In genomic region chr3:52311567-52312119, GRCh38 we compare ENCODE assay signal across 16 cellular contexts. TPM values are rescaled to one million over a fixed set of nuclear protein-coding genes. Genes with fewer than 3 reads are reported as not detected.
DNase-seq lines count a peak whose midpoint lies in the region; ATAC-seq, FAIRE-seq and TF ChIP-seq lines count a peak whose summit lies in the region.
"Had no signal": no experiment of that assay in that cellular context is flagged by ENCODE, and none has a peak within 500 bp of the region (broad histone marks: within the 10 kb centered on the region; RNA-seq: fewer than 3 reads in every experiment).

No MANE protein-coding gene starts in this region.

- H3K79me2 ChIP-seq in HepG2 (ENCODE audit: insufficient read depth, low read length): no peaks in the 10 kb centered on the region

- TF ChIP-seq POLR2A in HepG2 (IDR thresholded peaks at IDR 0.05; ENCODE audit: insufficient read depth in 1 of 2, low read depth in 2 of 2, low read length in 2 of 2) (no peak), right lobe of liver (IDR thresholded peaks at IDR 0.05) (no peak)

- intact Hi-C loops in HepG2 (cut with micrococcal nuclease; ENCODE audit: unreplicated experiment) (no loop called here), right lobe of liver (cut with DNase I) (no loop called here)

- DNase-seq in HepG2 (ENCODE audit: low spot score): no peak
- DNase-seq in right lobe of liver: no peak
- DNase-seq in NCI-H748 treated with DMSO at 0.1 percent for 48 hours (lab: John Stamatoyannopoulos, UW): peak; percentile 87
- DNase-seq in cerebellum (ENCODE audit: low spot score): peak; percentile 53
- DNase-seq in stimulated activated effector memory CD8-positive, alpha-beta T cell treated with anti-CD3 and anti-CD28 coated beads, Interleukin-12 subunit alpha, Interleukin-12 subunit beta, amount 100 ng/mL, for 72 hours (ENCODE audit: low spot score in 2 of 2): no peak
- no peak for DNase-seq in activated CD8-positive, alpha-beta memory T cell treated with anti-CD3 and anti-CD28 coated beads, Interleukin-2, amount 10 ng/mL, durations not matched to agents 7 days and 5 days
- DNase-seq in DMS79 (lab: John Stamatoyannopoulos, UW): no peak
- no peak for DNase-seq in kidney glomerular epithelial cell (lab: John Stamatoyannopoulos, UW)
- DNase-seq: activated naive CD4-positive, alpha-beta T cell treated with anti-CD3 and anti-CD28 coated beads, Interleukin-2, amount 10 ng/mL, durations not matched to agents 7 days and 5 days; body of pancreas; Karpas-422; left cardiac atrium; mucosa of descending colon; NCI-H2029 treated with DMSO at 0.1 percent for 48 hours; stimulated activated CD4-positive, alpha-beta T cell treated with anti-CD3 and anti-CD28 coated beads, Interleukin-12 subunit alpha, Interleukin-12 subunit beta, amount 100 ng/mL, for 4 hours had no signal

- H3K27ac Mint-ChIP-seq in stimulated activated effector memory CD8-positive, alpha-beta T cell treated with anti-CD3 and anti-CD28 coated beads, Interleukin-12 subunit alpha, Interleukin-12 subunit beta, amount 100 ng/mL, for 72 hours: peak overlapping the region; percentile 77
- H3K27ac Mint-ChIP-seq in activated CD8-positive, alpha-beta memory T cell treated with anti-CD3 and anti-CD28 coated beads, Interleukin-2, amount 10 ng/mL, durations not matched to agents 7 days and 5 days: no peak overlapping the region
- H3K27ac Mint-ChIP-seq: activated naive CD4-positive, alpha-beta T cell treated with anti-CD3 and anti-CD28 coated beads, Interleukin-2, amount 10 ng/mL, durations not matched to agents 7 days and 5 days; T-helper 2 cell treated with Interferon-gamma antibody and Interleukin-4, amounts not matched to agents 5 μg/mL and 100 μg/mL, for 36 hours had no signal

- H3K4me1 ChIP-seq in HepG2 (ENCODE audit: insufficient read depth, low read length): peaks cover 49% of the 10 kb centered on the region
- H3K4me1 ChIP-seq in right lobe of liver: no peaks in the 10 kb centered on the region

- peaks cover 82% of the 10 kb centered on the region for H3K4me1 Mint-ChIP-seq in stimulated activated effector memory CD8-positive, alpha-beta T cell treated with anti-CD3 and anti-CD28 coated beads, Interleukin-12 subunit alpha, Interleukin-12 subunit beta, amount 100 ng/mL, for 72 hours
- peaks cover 38% of the 10 kb centered on the region for H3K4me1 Mint-ChIP-seq in activated CD8-positive, alpha-beta memory T cell treated with anti-CD3 and anti-CD28 coated beads, Interleukin-2, amount 10 ng/mL, durations not matched to agents 7 days and 5 days

- no peak for TF ChIP-seq EP300 in HepG2 (IDR thresholded peaks at IDR 0.05; ENCODE audit: low read depth in 2 of 2, low read length in 2 of 2)
- no peak for TF ChIP-seq EP300 in HepG2 (CRISPR knock-in tag; IDR thresholded peaks at IDR 0.05; ENCODE audit: borderline replicate concordance)

- H2AFZ ChIP-seq in HepG2 (ENCODE audit: low read length): no peak overlapping the region

- no peaks in the 10 kb centered on the region; a peak in 1 of 5 replicates for H3K27me3 ChIP-seq in HepG2 (ENCODE audit: control insufficient read depth in 1 of 2, insufficient read depth in 2 of 2, low read length in 2 of 2)
- no peaks in the 10 kb centered on the region for H3K27me3 ChIP-seq in right lobe of liver
- H3K27me3 ChIP-seq: body of pancreas had no signal

- TF ChIP-seq RAD21 in HepG2 (CRISPR knock-in tag; IDR thresholded peaks at IDR 0.05): no peak

- no peak overlapping the region for H3K4me2 ChIP-seq in HepG2 (ENCODE audit: low read depth, low read length)

- peak overlapping the region; percentile 48 for H3K4me3 Mint-ChIP-seq in stimulated activated effector memory CD8-positive, alpha-beta T cell treated with anti-CD3 and anti-CD28 coated beads, Interleukin-12 subunit alpha, Interleukin-12 subunit beta, amount 100 ng/mL, for 72 hours
- H3K4me3 Mint-ChIP-seq in activated CD8-positive, alpha-beta memory T cell treated with anti-CD3 and anti-CD28 coated beads, Interleukin-2, amount 10 ng/mL, durations not matched to agents 7 days and 5 days: no peak overlapping the region
- H3K4me3 Mint-ChIP-seq: activated naive CD4-positive, alpha-beta T cell treated with anti-CD3 and anti-CD28 coated beads, Interleukin-2, amount 10 ng/mL, durations not matched to agents 7 days and 5 days; T-helper 2 cell treated with Interferon-gamma antibody and Interleukin-4, amounts not matched to agents 5 μg/mL and 100 μg/mL, for 36 hours had no signal

- BruUV-seq in HepG2 (replicated peaks; lab: Mats Ljungman, UMichigan): no TSS peak

- H3K9me3 ChIP-seq in HepG2 (ENCODE audit: low read length): no peaks in the 10 kb centered on the region
- no peaks in the 10 kb centered on the region for H3K9me3 ChIP-seq in right lobe of liver
- H3K9me3 ChIP-seq: body of pancreas, mucosa of descending colon had no signal

- no peak for ATAC-seq in HepG2
- no peak for ATAC-seq in right lobe of liver
- no peak for ATAC-seq in stimulated activated effector memory CD8-positive, alpha-beta T cell treated with anti-CD3 and anti-CD28 coated beads, Interleukin-12 subunit alpha, Interleukin-12 subunit beta, amount 100 ng/mL, for 72 hours
- no peak for ATAC-seq in activated CD8-positive, alpha-beta memory T cell treated with anti-CD3 and anti-CD28 coated beads, Interleukin-2, amount 10 ng/mL, durations not matched to agents 7 days and 5 days
- ATAC-seq: body of pancreas, left cardiac atrium, mucosa of descending colon had no signal

- in situ Hi-C loops in HepG2 (cut with HindIII; ENCODE audit: extremely low pct_ligation_motif_present, low pct_unique_long_range_greater_than_20kb): no loop called here

- H3K27ac ChIP-seq in HepG2 (ENCODE audit: extremely low read length, insufficient read depth, low read length): no peak overlapping the region
- H3K27ac ChIP-seq in right lobe of liver: no peak overlapping the region
- H3K27ac ChIP-seq: body of pancreas had no signal

- POLR2A ChIA-PET in HepG2 (lab: Yijun Ruan, JAX): no interaction called here

- no peak for FAIRE-seq in HepG2 (lab: Jason Lieb, UNC)

- H3K36me3 Mint-ChIP-seq in stimulated activated effector memory CD8-positive, alpha-beta T cell treated with anti-CD3 and anti-CD28 coated beads, Interleukin-12 subunit alpha, Interleukin-12 subunit beta, amount 100 ng/mL, for 72 hours: no peaks in the 10 kb centered on the region
- H3K36me3 Mint-ChIP-seq in activated CD8-positive, alpha-beta memory T cell treated with anti-CD3 and anti-CD28 coated beads, Interleukin-2, amount 10 ng/mL, durations not matched to agents 7 days and 5 days: no peaks in the 10 kb centered on the region

- H3K4me3 ChIP-seq in HepG2 (replicated peaks in 1 of 3; ENCODE audit: insufficient read depth in 1 of 3, low read depth in 2 of 3, low read length in 3 of 3) (no peak overlapping the region), right lobe of liver (no peak overlapping the region)
- H3K4me3 ChIP-seq: body of pancreas, mucosa of descending colon had no signal

- no peaks in the 10 kb centered on the region for H3K27me3 Mint-ChIP-seq in activated CD8-positive, alpha-beta memory T cell treated with anti-CD3 and anti-CD28 coated beads, Interleukin-2, amount 10 ng/mL, durations not matched to agents 7 days and 5 days
- H3K27me3 Mint-ChIP-seq: activated naive CD4-positive, alpha-beta T cell treated with anti-CD3 and anti-CD28 coated beads, Interleukin-2, amount 10 ng/mL, durations not matched to agents 7 days and 5 days had no signal

- H3K36me3 ChIP-seq in HepG2 (replicated peaks in 1 of 2; ENCODE audit: control insufficient read depth in 1 of 2, insufficient read depth in 2 of 2, low read length in 2 of 2) (no peaks in the 10 kb centered on the region), right lobe of liver (no peaks in the 10 kb centered on the region)

- no peak overlapping the region for H3K9ac ChIP-seq in HepG2 (ENCODE audit: insufficient read depth, low read depth, low read length)

- H4K20me1 ChIP-seq in HepG2 (ENCODE audit: insufficient read depth, low read length): peaks cover 3% of the 10 kb centered on the region; the same call in 1 of the 2 replicates

- 68% methylated on average over 5 of the region's 9 CpGs for WGBS in HepG2 (ENCODE audit: low lambda C conversion rate)
- WGBS in right lobe of liver (ENCODE audit: insufficient coverage, low coverage, low lambda C conversion rate, missing lambda C conversion rate): 87% methylated on average over 3 of the region's 9 CpGs

- CTCF ChIA-PET in HepG2 (lab: Yijun Ruan, JAX; ENCODE audit: low intra/inter-chr PET ratio, low total read pairs): no interaction called here
- CTCF ChIA-PET in activated CD8-positive, alpha-beta memory T cell treated with anti-CD3 and anti-CD28 coated beads, Interleukin-2, amount 10 ng/mL, durations not matched to agents 7 days and 5 days (lab: Charles Lee): interaction anchor here (1.0 kb wide), 1 partner anchor 68 kb away, joined by 3 read pairs; no protein-coding TSS in a partner anchor

- TF ChIP-seq CTCF in HepG2 (CRISPR knock-in tag; IDR thresholded peaks at IDR 0.05) (no peak), right lobe of liver (IDR thresholded peaks at IDR 0.05) (no peak)

- H3K9me3 Mint-ChIP-seq in stimulated activated effector memory CD8-positive, alpha-beta T cell treated with anti-CD3 and anti-CD28 coated beads, Interleukin-12 subunit alpha, Interleukin-12 subunit beta, amount 100 ng/mL, for 72 hours: no peaks in the 10 kb centered on the region
- no peaks in the 10 kb centered on the region for H3K9me3 Mint-ChIP-seq in activated CD8-positive, alpha-beta memory T cell treated with anti-CD3 and anti-CD28 coated beads, Interleukin-2, amount 10 ng/mL, durations not matched to agents 7 days and 5 days (ENCODE audit: low read depth)
- H3K9me3 Mint-ChIP-seq: activated naive CD4-positive, alpha-beta T cell treated with anti-CD3 and anti-CD28 coated beads, Interleukin-2, amount 10 ng/mL, durations not matched to agents 7 days and 5 days; T-helper 2 cell treated with Interferon-gamma antibody and Interleukin-4, amounts not matched to agents 5 μg/mL and 100 μg/mL, for 36 hours had no signal

RNA-seq across cellular contexts. Expression of gene DNAH1, which starts 4.5 kb away (rescaled TPM):
- total RNA-seq in HepG2 (2016; rRNA removed; fragmentation: Illumina TruSeq; extraction: Trizol): 0.42 and 0.64 TPM in 2 replicates
- under 0.01 and 0.35 TPM in 2 replicates for total RNA-seq in HepG2 (2016; cell fraction: cytosol; rRNA removed; fragmentation: Illumina TruSeq; extraction: Trizol; ENCODE audit: low read depth)
- 0.18 and 0.74 TPM in 2 replicates for total RNA-seq in HepG2 (2016; cell fraction: insoluble cytoplasmic fraction; rRNA removed; fragmentation: Illumina TruSeq; extraction: Trizol)
- total RNA-seq in HepG2 (2016; cell fraction: membrane; rRNA removed; fragmentation: Illumina TruSeq; extraction: Trizol): 0.07 and 0.22 TPM in 2 replicates
- total RNA-seq in HepG2 (2016; cell fraction: nucleus; rRNA removed; fragmentation: Illumina TruSeq; extraction: Trizol): 1.7 and 2.1 TPM in 2 replicates
- polyA plus RNA-seq in HepG2 (2011; rRNA removed): 3.5 and 4.8 TPM in 2 replicates
- polyA plus RNA-seq in HepG2 (2011; cell fraction: cytosol; rRNA removed): 0.85 and 1.5 TPM in 2 replicates
- polyA plus RNA-seq in HepG2 (2011; cell fraction: nucleus; rRNA removed): 32.0 and 33.0 TPM in 2 replicates
- polyA plus RNA-seq in HepG2 (2012): 2.0 and 3.0 TPM in 2 replicates
- 0.07 TPM in 1 of 2 replicates, not detected in the other for polyA plus RNA-seq in HepG2 (2016; cell fraction: cytosol; fragmentation: Illumina TruSeq; extraction: Trizol; ENCODE audit: low read depth)
- polyA plus RNA-seq in HepG2 (2016; cell fraction: insoluble cytoplasmic fraction; fragmentation: Illumina TruSeq; extraction: Trizol; ENCODE audit: low read depth): 0.13 and 0.34 TPM in 2 replicates
- 0.09 and 0.14 TPM in 2 replicates for polyA plus RNA-seq in HepG2 (2016; cell fraction: membrane; fragmentation: Illumina TruSeq; extraction: Trizol; ENCODE audit: low read depth)
- 1.9 and 2.5 TPM in 2 replicates for polyA plus RNA-seq in HepG2 (2016; cell fraction: nucleus; fragmentation: Illumina TruSeq; extraction: Trizol; ENCODE audit: insufficient read depth, low read depth)
- 8.3 and 11.0 TPM in 2 replicates for polyA minus RNA-seq in HepG2 (2011; rRNA and poly(A)+ RNA removed; ENCODE audit: low replicate concordance)
- 0.35 and 0.99 TPM in 2 replicates for polyA minus RNA-seq in HepG2 (2011; cell fraction: cytosol; rRNA and poly(A)+ RNA removed)
- polyA minus RNA-seq in HepG2 (2011; cell fraction: nucleus; rRNA and poly(A)+ RNA removed): 12.2 and 14.8 TPM in 2 replicates
- 10 to 100 TPM in 2 of 6 experiments, 1 to 10 TPM in 4; 1.6 to 11.2 (median 8.1) TPM for total RNA-seq in right lobe of liver
- total RNA-seq in cerebellum: 5.0 TPM
- total RNA-seq in activated CD8-positive, alpha-beta memory T cell treated with anti-CD3 and anti-CD28 coated beads, Interleukin-2, amount 10 ng/mL, durations not matched to agents 7 days and 5 days: 10 to 100 TPM; 13.9 to 26.5 TPM

RNA-seq across cellular contexts. Expression of gene GLYCTK, which starts 24.0 kb away (rescaled TPM):
- total RNA-seq in HepG2 (2016; rRNA removed; fragmentation: Illumina TruSeq; extraction: Trizol): 91.7 and 126 TPM in 2 replicates
- total RNA-seq in HepG2 (2016; cell fraction: cytosol; rRNA removed; fragmentation: Illumina TruSeq; extraction: Trizol; ENCODE audit: low read depth): 33.8 and 34.0 TPM in 2 replicates
- 89.0 and 132 TPM in 2 replicates for total RNA-seq in HepG2 (2016; cell fraction: insoluble cytoplasmic fraction; rRNA removed; fragmentation: Illumina TruSeq; extraction: Trizol)
- total RNA-seq in HepG2 (2016; cell fraction: membrane; rRNA removed; fragmentation: Illumina TruSeq; extraction: Trizol): 68.4 and 70.3 TPM in 2 replicates
- 155 and 170 TPM in 2 replicates for total RNA-seq in HepG2 (2016; cell fraction: nucleus; rRNA removed; fragmentation: Illumina TruSeq; extraction: Trizol)
- 70.0 and 102 TPM in 2 replicates for polyA plus RNA-seq in HepG2 (2011; rRNA removed)
- polyA plus RNA-seq in HepG2 (2011; cell fraction: cytosol; rRNA removed): 57.2 and 86.0 TPM in 2 replicates
- 489 and 498 TPM in 2 replicates for polyA plus RNA-seq in HepG2 (2011; cell fraction: nucleus; rRNA removed)
- 41.5 and 43.2 TPM in 2 replicates for polyA plus RNA-seq in HepG2 (2012)
- 21.7 and 24.0 TPM in 2 replicates for polyA plus RNA-seq in HepG2 (2016; cell fraction: cytosol; fragmentation: Illumina TruSeq; extraction: Trizol; ENCODE audit: low read depth)
- polyA plus RNA-seq in HepG2 (2016; cell fraction: insoluble cytoplasmic fraction; fragmentation: Illumina TruSeq; extraction: Trizol; ENCODE audit: low read depth): 64.0 and 68.6 TPM in 2 replicates
- 44.9 and 46.0 TPM in 2 replicates for polyA plus RNA-seq in HepG2 (2016; cell fraction: membrane; fragmentation: Illumina TruSeq; extraction: Trizol; ENCODE audit: low read depth)
- polyA plus RNA-seq in HepG2 (2016; cell fraction: nucleus; fragmentation: Illumina TruSeq; extraction: Trizol; ENCODE audit: insufficient read depth, low read depth): 216 and 226 TPM in 2 replicates
- 13.9 and 184 TPM in 2 replicates for polyA minus RNA-seq in HepG2 (2011; rRNA and poly(A)+ RNA removed; ENCODE audit: low replicate concordance)
- 18.4 and 23.4 TPM in 2 replicates for polyA minus RNA-seq in HepG2 (2011; cell fraction: cytosol; rRNA and poly(A)+ RNA removed)
- 164 and 185 TPM in 2 replicates for polyA minus RNA-seq in HepG2 (2011; cell fraction: nucleus; rRNA and poly(A)+ RNA removed)
- 100 to 1,000 TPM in 4 of 6 experiments, 10 to 100 TPM in 2; 75.1 to 320 (median 178) TPM for total RNA-seq in right lobe of liver
- 4.0 TPM for total RNA-seq in cerebellum
- 10 to 100 TPM; 23.2 to 29.4 TPM for total RNA-seq in activated CD8-positive, alpha-beta memory T cell treated with anti-CD3 and anti-CD28 coated beads, Interleukin-2, amount 10 ng/mL, durations not matched to agents 7 days and 5 days

RNA-seq across cellular contexts. Expression of gene WDR82, which starts 33.2 kb away (rescaled TPM):
- total RNA-seq in HepG2 (2016; rRNA removed; fragmentation: Illumina TruSeq; extraction: Trizol) (59.5 and 62.0 TPM in 2 replicates), right lobe of liver (10 to 100 TPM; 14.1 to 25.2 (median 20.7) TPM), cerebellum (117 TPM)
- 6.3 and 6.7 TPM in 2 replicates for total RNA-seq in HepG2 (2016; cell fraction: cytosol; rRNA removed; fragmentation: Illumina TruSeq; extraction: Trizol; ENCODE audit: low read depth)
- total RNA-seq in HepG2 (2016; cell fraction: insoluble cytoplasmic fraction; rRNA removed; fragmentation: Illumina TruSeq; extraction: Trizol): 58.9 and 60.5 TPM in 2 replicates
- 27.7 and 28.8 TPM in 2 replicates for total RNA-seq in HepG2 (2016; cell fraction: membrane; rRNA removed; fragmentation: Illumina TruSeq; extraction: Trizol)
- 32.4 and 32.6 TPM in 2 replicates for total RNA-seq in HepG2 (2016; cell fraction: nucleus; rRNA removed; fragmentation: Illumina TruSeq; extraction: Trizol)
- polyA plus RNA-seq in HepG2 (2011; rRNA removed): 39.1 and 41.9 TPM in 2 replicates
- polyA plus RNA-seq in HepG2 (2011; cell fraction: cytosol; rRNA removed): 23.5 and 37.7 TPM in 2 replicates
- 10.7 and 14.5 TPM in 2 replicates for polyA plus RNA-seq in HepG2 (2011; cell fraction: nucleus; rRNA removed)
- polyA plus RNA-seq in HepG2 (2012): 48.3 and 52.2 TPM in 2 replicates
- polyA plus RNA-seq in HepG2 (2016; cell fraction: cytosol; fragmentation: Illumina TruSeq; extraction: Trizol; ENCODE audit: low read depth): 3.6 and 4.2 TPM in 2 replicates
- polyA plus RNA-seq in HepG2 (2016; cell fraction: insoluble cytoplasmic fraction; fragmentation: Illumina TruSeq; extraction: Trizol; ENCODE audit: low read depth): 60.6 and 66.1 TPM in 2 replicates
- polyA plus RNA-seq in HepG2 (2016; cell fraction: membrane; fragmentation: Illumina TruSeq; extraction: Trizol; ENCODE audit: low read depth): 13.9 and 15.0 TPM in 2 replicates
- 38.8 and 40.8 TPM in 2 replicates for polyA plus RNA-seq in HepG2 (2016; cell fraction: nucleus; fragmentation: Illumina TruSeq; extraction: Trizol; ENCODE audit: insufficient read depth, low read depth)
- 52.7 and 77.7 TPM in 2 replicates for polyA minus RNA-seq in HepG2 (2011; rRNA and poly(A)+ RNA removed; ENCODE audit: low replicate concordance)
- polyA minus RNA-seq in HepG2 (2011; cell fraction: cytosol; rRNA and poly(A)+ RNA removed): 29.3 and 33.9 TPM in 2 replicates
- polyA minus RNA-seq in HepG2 (2011; cell fraction: nucleus; rRNA and poly(A)+ RNA removed): 28.7 and 33.2 TPM in 2 replicates
- 100 to 1,000 TPM; 114 to 132 TPM for total RNA-seq in activated CD8-positive, alpha-beta memory T cell treated with anti-CD3 and anti-CD28 coated beads, Interleukin-2, amount 10 ng/mL, durations not matched to agents 7 days and 5 days

Comparison
In these comparisons a context has a peak if more than half of its experiments do, and no peak if none do; other contexts are left out.
1. DNase-seq: peak in NCI-H748 treated with DMSO at 0.1 percent for 48 hours (single experiment) and cerebellum (single experiment); none in HepG2 (single experiment), right lobe of liver (0 of 3), stimulated activated effector memory CD8-positive, alpha-beta T cell treated with anti-CD3 and anti-CD28 coated beads, Interleukin-12 subunit alpha, Interleukin-12 subunit beta, amount 100 ng/mL, for 72 hours (0 of 2), activated CD8-positive, alpha-beta memory T cell treated with anti-CD3 and anti-CD28 coated beads, Interleukin-2, amount 10 ng/mL, durations not matched to agents 7 days and 5 days (single experiment), DMS79 (single experiment) and kidney glomerular epithelial cell (single experiment).